ENCODE assay signal across 8 cellular contexts in genomic region chr1:156126701-156127534, GRCh38. TPM values are rescaled to one million over a fixed set of nuclear protein-coding genes. Genes with fewer than 3 reads are reported as not detected.
DNase-seq lines count a peak whose midpoint lies in the region; ATAC-seq and TF ChIP-seq lines count a peak whose summit lies in the region.

No MANE protein-coding gene starts in this region.

- H3K9me2 ChIP-seq in PC-9 (ENCODE audit: insufficient read depth): no peaks in the 10 kb centered on the region

- H3F3A ChIP-seq in PC-9 (ENCODE audit: insufficient read depth, low read depth): peaks cover 81% of the 10 kb centered on the region

- H2AFZ ChIP-seq in PC-9: no peak overlapping the region

- H3K27ac ChIP-seq in PC-9 (peak overlapping the region; percentile 98), skin epidermis (peak overlapping the region; percentile 36 to 100 (median 98))

- H3K4me2 ChIP-seq in PC-9: peak overlapping the region; percentile 99

- no peaks in the 10 kb centered on the region for H3K27me3 ChIP-seq in PC-9 (ENCODE audit: insufficient read depth, low read depth)

- peaks cover 86% of the 10 kb centered on the region for H3K4me1 ChIP-seq in PC-9 (replicated peaks; ENCODE audit: insufficient read depth)

- no peaks in the 10 kb centered on the region for H3K9me3 ChIP-seq in PC-9 (ENCODE audit: insufficient read depth, low read depth)

- H4K20me1 ChIP-seq in PC-9 (ENCODE audit: insufficient read depth): no peaks in the 10 kb centered on the region

- peaks cover 76% of the 10 kb centered on the region for H3K79me2 ChIP-seq in PC-9 (ENCODE audit: low read depth)

- TF ChIP-seq CTCF in PC-9 (conservative IDR thresholded peaks at IDR 0.05) (no peak), fibroblast of pulmonary artery (IDR thresholded peaks at IDR 0.05; ENCODE audit: low read length, missing control alignments) (no peak)

- BruUV-seq in PC-9 (replicated peaks; lab: Mats Ljungman, UMichigan): TSS peak; percentile 22

- intact Hi-C loops in PC-9 (cut with micrococcal nuclease; ENCODE audit: unreplicated experiment): loop anchor here (1.0 to 10.0 kb wide), 2 partner anchors 166 to 378 kb away; partner anchors contain the start of gene MEF2D

- POLR2A ChIA-PET in PC-9 (lab: Charles Lee; ENCODE audit: unreplicated experiment): interaction anchor here (0.5 to 2.0 kb wide), 9 partner anchors 8 to 189 kb away, joined by 3 to 21 read pairs (median 7); partner anchors contain the start of gene LMNA

- CTCF ChIA-PET in PC-9 (lab: Charles Lee): interaction anchor here (0.6 to 1.0 kb wide), 5 partner anchors 10 to 30 kb away, joined by 3 to 11 read pairs (median 7); no protein-coding TSS in a partner anchor

- ATAC-seq in HG02588 (IDR thresholded peaks at IDR 0.05; ENCODE audit: unreplicated experiment) (peak; percentile 56), GM21526 (IDR thresholded peaks at IDR 0.05; ENCODE audit: low FRiP score, unreplicated experiment) (no peak)

- H3K36me3 ChIP-seq in PC-9 (ENCODE audit: low read depth): peaks cover 7% of the 10 kb centered on the region; the same call in 1 of the 2 replicates

- H3K4me3 ChIP-seq in PC-9: peak overlapping the region; percentile 41; the same call in 1 of the 2 replicates
- H3K4me3 ChIP-seq in fibroblast of pulmonary artery (replicated peaks; ENCODE audit: low read depth, low read length): peak overlapping the region; percentile 31
- H3K4me3 ChIP-seq in skin epidermis: peak overlapping the region in 4 of 7 experiments; percentile 10 to 18 (median 14)

- DNase-seq in EH (ENCODE audit: low read depth) (peak; percentile 98), PC-9 (peak; percentile 83 to 84), activated T-helper 1 cell treated with Interleukin-2 at 50 U/mL for 16 hours (ENCODE audit: low read depth) (peak; percentile 77), fibroblast of pulmonary artery (ENCODE audit: low read depth) (peak; percentile 75), NCI-H2081 (lab: John Stamatoyannopoulos, UW) (no peak)

RNA-seq across cellular contexts. Expression of gene LMNA, which starts 12.4 kb away (rescaled TPM):
- 569 and 580 TPM in 2 replicates for total RNA-seq in PC-9 (2021)

RNA-seq across cellular contexts. Expression of gene SEMA4A, which starts 26.5 kb away (rescaled TPM):
- 16.2 and 19.1 TPM in 2 replicates for total RNA-seq in PC-9 (2021)

RNA-seq across cellular contexts. Expression of gene MEX3A, which starts 44.7 kb away (rescaled TPM):
- 6.6 and 7.2 TPM in 2 replicates for total RNA-seq in PC-9 (2021)

Comparison
In these comparisons a context has a peak if more than half of its experiments do, and no peak if none do; other contexts are left out.
1. DNase-seq: peak in EH (single experiment), PC-9 (2 of 2), activated T-helper 1 cell treated with Interleukin-2 at 50 U/mL for 16 hours (single experiment) and fibroblast of pulmonary artery (single experiment); none in NCI-H2081 (0 of 2).
2. Peak in every context shown above with its lines, with median percentiles within 50 percentile points of each other: H3K4me3 ChIP-seq.